In the genomic region with DNA sequence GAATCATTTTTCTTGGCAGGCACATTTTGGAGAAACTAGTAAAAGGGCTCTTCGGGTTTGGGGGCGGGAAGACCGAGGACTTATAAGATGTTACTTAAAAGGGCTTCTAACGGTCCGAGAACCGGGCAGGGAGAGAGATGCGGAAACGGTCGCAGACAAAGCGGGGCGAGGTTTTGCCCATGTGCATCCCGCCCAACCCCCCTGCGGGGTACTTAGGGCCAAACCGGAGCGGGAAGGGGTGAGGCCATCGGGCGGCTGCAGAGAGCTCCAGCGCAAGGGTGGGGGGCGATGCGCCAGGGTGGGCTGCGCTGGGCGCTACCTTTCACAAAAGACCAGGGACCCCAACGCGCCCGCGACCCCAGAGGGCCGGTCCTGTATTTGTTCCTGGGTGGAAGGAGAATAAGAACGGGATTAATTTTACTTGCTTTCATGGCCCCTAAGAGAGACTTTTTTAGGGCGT, we compare ENCODE assay signal across 1 cellular context.
TF ChIP-seq lines count a peak whose summit lies in the region.

No MANE protein-coding gene starts in this region.

TF ChIP-seq in HepG2, 621 proteins besides CTCF, POLR2A, EP300 and RAD21 (continued from another document and continues in another):
- TF ChIP-seq, protein P1, sequence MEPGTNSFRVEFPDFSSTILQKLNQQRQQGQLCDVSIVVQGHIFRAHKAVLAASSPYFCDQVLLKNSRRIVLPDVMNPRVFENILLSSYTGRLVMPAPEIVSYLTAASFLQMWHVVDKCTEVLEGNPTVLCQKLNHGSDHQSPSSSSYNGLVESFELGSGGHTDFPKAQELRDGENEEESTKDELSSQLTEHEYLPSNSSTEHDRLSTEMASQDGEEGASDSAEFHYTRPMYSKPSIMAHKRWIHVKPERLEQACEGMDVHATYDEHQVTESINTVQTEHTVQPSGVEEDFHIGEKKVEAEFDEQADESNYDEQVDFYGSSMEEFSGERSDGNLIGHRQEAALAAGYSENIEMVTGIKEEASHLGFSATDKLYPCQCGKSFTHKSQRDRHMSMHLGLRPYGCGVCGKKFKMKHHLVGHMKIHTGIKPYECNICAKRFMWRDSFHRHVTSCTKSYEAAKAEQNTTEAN (CRISPR knock-in tag; conservative IDR thresholded peaks at IDR 0.05), result 0 out of 2 replicates have a peak, but pooled peaks have one; percentile 25
- TF ChIP-seq HNRNPL (IDR thresholded peaks at IDR 0.05; ENCODE audit: low read depth, low read length) (peak; percentile 61; the same call in 1 of the 2 replicates), ZNF878 (CRISPR knock-in tag; IDR thresholded peaks at IDR 0.05) (no peak), ZFX (CRISPR knock-in tag; IDR thresholded peaks at IDR 0.05; ENCODE audit: low read depth) (0 out of 2 replicates have a peak, but pooled peaks have one; percentile 3), RBM22 (optimal IDR thresholded peaks at IDR 0.05; ENCODE audit: low read length) (no peak), AGO2 (optimal IDR thresholded peaks at IDR 0.05; ENCODE audit: low read depth, low read length) (peak; percentile 50), CHCHD3 (CRISPR knock-in tag; IDR thresholded peaks at IDR 0.05) (no peak), RFX1 (IDR thresholded peaks at IDR 0.05) (no peak), MIXL1 (CRISPR knock-in tag; IDR thresholded peaks at IDR 0.05) (no peak), IKZF4 (CRISPR knock-in tag; IDR thresholded peaks at IDR 0.05; ENCODE audit: borderline replicate concordance, low read depth, not compliant biosample characterization) (no peak), ZNF607 (CRISPR knock-in tag; IDR thresholded peaks at IDR 0.05; ENCODE audit: borderline replicate concordance) (peak; percentile 53; the same call in 1 of the 2 replicates), CEBPG (CRISPR knock-in tag; IDR thresholded peaks at IDR 0.05) (no peak), ZNF7 (CRISPR knock-in tag; IDR thresholded peaks at IDR 0.05) (no peak), ELF3 (CRISPR knock-in tag; IDR thresholded peaks at IDR 0.05) (no peak), IRF2 (CRISPR knock-in tag; IDR thresholded peaks at IDR 0.05) (no peak), AKAP8 (CRISPR knock-in tag; IDR thresholded peaks at IDR 0.05) (no peak), HOXA5 (CRISPR knock-in tag; IDR thresholded peaks at IDR 0.05) (no peak), ZC3H4 (CRISPR knock-in tag; IDR thresholded peaks at IDR 0.05; ENCODE audit: borderline replicate concordance) (peak; percentile 56; the same call in 1 of the 2 replicates), ZBTB38 (CRISPR knock-in tag; IDR thresholded peaks at IDR 0.05) (no peak), NCOA5 (CRISPR knock-in tag; IDR thresholded peaks at IDR 0.05) (no peak), SRSF4 (IDR thresholded peaks at IDR 0.05; ENCODE audit: low read depth, low read length, poor library complexity, severe bottlenecking) (no peak), RBFOX2 (IDR thresholded peaks at IDR 0.05; ENCODE audit: low read depth, low read length) (no peak), TBX2 (CRISPR knock-in tag; IDR thresholded peaks at IDR 0.05; ENCODE audit: borderline replicate concordance) (no peak), BHLHE40 (IDR thresholded peaks at IDR 0.05; ENCODE audit: low read length) (no peak), HOXA9 (CRISPR knock-in tag; IDR thresholded peaks at IDR 0.05; ENCODE audit: borderline replicate concordance) (0 out of 2 replicates have a peak, but pooled peaks have one; percentile 75), HOXA7 (CRISPR knock-in tag; IDR thresholded peaks at IDR 0.05) (no peak), MZF1 (CRISPR knock-in tag; IDR thresholded peaks at IDR 0.05; ENCODE audit: borderline replicate concordance) (no peak), ZNF709 (CRISPR knock-in tag; IDR thresholded peaks at IDR 0.05) (no peak), BORCS8-MEF2B (CRISPR knock-in tag; IDR thresholded peaks at IDR 0.05) (no peak), HOXD1 (CRISPR knock-in tag; IDR thresholded peaks at IDR 0.05) (no peak), RARG (CRISPR knock-in tag; IDR thresholded peaks at IDR 0.05; ENCODE audit: low read depth) (no peak), ZNF788 (CRISPR knock-in tag; IDR thresholded peaks at IDR 0.05; ENCODE audit: borderline replicate concordance) (no peak), ZNF10 (CRISPR knock-in tag; IDR thresholded peaks at IDR 0.05; ENCODE audit: borderline replicate concordance, low read depth) (no peak), AHR (CRISPR knock-in tag; IDR thresholded peaks at IDR 0.05) (no peak), PHF21A (CRISPR knock-in tag; IDR thresholded peaks at IDR 0.05) (peak; percentile 57), ZNF33B (CRISPR knock-in tag; IDR thresholded peaks at IDR 0.05) (no peak), SAFB2 (CRISPR knock-in tag; IDR thresholded peaks at IDR 0.05; ENCODE audit: borderline replicate concordance, low read depth) (no peak)
- TF ChIP-seq, protein P2, sequence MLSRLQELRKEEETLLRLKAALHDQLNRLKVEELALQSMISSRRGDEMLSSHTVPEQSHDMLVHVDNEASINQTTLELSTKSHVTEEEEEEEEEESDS (CRISPR knock-in tag; IDR thresholded peaks at IDR 0.05; ENCODE audit: borderline replicate concordance), result no peak
- TF ChIP-seq, protein P3, sequence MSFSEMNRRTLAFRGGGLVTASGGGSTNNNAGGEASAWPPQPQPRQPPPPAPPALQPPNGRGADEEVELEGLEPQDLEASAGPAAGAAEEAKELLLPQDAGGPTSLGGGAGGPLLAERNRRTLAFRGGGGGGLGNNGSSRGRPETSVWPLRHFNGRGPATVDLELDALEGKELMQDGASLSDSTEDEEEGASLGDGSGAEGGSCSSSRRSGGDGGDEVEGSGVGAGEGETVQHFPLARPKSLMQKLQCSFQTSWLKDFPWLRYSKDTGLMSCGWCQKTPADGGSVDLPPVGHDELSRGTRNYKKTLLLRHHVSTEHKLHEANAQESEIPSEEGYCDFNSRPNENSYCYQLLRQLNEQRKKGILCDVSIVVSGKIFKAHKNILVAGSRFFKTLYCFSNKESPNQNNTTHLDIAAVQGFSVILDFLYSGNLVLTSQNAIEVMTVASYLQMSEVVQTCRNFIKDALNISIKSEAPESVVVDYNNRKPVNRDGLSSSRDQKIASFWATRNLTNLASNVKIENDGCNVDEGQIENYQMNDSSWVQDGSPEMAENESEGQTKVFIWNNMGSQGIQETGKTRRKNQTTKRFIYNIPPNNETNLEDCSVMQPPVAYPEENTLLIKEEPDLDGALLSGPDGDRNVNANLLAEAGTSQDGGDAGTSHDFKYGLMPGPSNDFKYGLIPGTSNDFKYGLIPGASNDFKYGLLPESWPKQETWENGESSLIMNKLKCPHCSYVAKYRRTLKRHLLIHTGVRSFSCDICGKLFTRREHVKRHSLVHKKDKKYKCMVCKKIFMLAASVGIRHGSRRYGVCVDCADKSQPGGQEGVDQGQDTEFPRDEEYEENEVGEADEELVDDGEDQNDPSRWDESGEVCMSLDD (CRISPR knock-in tag; IDR thresholded peaks at IDR 0.05; ENCODE audit: borderline replicate concordance), result no peak
- TF ChIP-seq, protein P4, sequence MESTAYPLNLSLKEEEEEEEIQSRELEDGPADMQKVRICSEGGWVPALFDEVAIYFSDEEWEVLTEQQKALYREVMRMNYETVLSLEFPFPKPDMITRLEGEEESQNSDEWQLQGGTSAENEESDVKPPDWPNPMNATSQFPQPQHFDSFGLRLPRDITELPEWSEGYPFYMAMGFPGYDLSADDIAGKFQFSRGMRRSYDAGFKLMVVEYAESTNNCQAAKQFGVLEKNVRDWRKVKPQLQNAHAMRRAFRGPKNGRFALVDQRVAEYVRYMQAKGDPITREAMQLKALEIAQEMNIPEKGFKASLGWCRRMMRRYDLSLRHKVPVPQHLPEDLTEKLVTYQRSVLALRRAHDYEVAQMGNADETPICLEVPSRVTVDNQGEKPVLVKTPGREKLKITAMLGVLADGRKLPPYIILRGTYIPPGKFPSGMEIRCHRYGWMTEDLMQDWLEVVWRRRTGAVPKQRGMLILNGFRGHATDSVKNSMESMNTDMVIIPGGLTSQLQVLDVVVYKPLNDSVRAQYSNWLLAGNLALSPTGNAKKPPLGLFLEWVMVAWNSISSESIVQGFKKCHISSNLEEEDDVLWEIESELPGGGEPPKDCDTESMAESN (CRISPR knock-in tag; conservative IDR thresholded peaks at IDR 0.05), result no peak
- TF ChIP-seq, protein P5, sequence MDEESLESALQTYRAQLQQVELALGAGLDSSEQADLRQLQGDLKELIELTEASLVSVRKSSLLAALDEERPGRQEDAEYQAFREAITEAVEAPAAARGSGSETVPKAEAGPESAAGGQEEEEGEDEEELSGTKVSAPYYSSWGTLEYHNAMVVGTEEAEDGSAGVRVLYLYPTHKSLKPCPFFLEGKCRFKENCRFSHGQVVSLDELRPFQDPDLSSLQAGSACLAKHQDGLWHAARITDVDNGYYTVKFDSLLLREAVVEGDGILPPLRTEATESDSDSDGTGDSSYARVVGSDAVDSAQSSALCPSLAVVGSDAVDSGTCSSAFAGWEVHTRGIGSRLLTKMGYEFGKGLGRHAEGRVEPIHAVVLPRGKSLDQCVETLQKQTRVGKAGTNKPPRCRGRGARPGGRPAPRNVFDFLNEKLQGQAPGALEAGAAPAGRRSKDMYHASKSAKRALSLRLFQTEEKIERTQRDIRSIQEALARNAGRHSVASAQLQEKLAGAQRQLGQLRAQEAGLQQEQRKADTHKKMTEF (CRISPR knock-in tag; IDR thresholded peaks at IDR 0.05), result no peak
- TF ChIP-seq, protein P6, sequence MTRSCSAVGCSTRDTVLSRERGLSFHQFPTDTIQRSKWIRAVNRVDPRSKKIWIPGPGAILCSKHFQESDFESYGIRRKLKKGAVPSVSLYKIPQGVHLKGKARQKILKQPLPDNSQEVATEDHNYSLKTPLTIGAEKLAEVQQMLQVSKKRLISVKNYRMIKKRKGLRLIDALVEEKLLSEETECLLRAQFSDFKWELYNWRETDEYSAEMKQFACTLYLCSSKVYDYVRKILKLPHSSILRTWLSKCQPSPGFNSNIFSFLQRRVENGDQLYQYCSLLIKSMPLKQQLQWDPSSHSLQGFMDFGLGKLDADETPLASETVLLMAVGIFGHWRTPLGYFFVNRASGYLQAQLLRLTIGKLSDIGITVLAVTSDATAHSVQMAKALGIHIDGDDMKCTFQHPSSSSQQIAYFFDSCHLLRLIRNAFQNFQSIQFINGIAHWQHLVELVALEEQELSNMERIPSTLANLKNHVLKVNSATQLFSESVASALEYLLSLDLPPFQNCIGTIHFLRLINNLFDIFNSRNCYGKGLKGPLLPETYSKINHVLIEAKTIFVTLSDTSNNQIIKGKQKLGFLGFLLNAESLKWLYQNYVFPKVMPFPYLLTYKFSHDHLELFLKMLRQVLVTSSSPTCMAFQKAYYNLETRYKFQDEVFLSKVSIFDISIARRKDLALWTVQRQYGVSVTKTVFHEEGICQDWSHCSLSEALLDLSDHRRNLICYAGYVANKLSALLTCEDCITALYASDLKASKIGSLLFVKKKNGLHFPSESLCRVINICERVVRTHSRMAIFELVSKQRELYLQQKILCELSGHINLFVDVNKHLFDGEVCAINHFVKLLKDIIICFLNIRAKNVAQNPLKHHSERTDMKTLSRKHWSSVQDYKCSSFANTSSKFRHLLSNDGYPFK (CRISPR knock-in tag; IDR thresholded peaks at IDR 0.05; ENCODE audit: borderline replicate concordance), result no peak
- TF ChIP-seq, protein P7, sequence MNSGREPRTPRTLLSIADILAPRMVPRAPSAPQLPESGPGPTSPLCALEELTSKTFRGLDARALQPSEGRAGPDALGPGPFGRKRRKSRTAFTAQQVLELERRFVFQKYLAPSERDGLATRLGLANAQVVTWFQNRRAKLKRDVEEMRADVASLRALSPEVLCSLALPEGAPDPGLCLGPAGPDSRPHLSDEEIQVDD (CRISPR knock-in tag; IDR thresholded peaks at IDR 0.05; ENCODE audit: borderline replicate concordance), result 0 out of 2 replicates have a peak, but pooled peaks have one; percentile 46
- TF ChIP-seq, protein P8, sequence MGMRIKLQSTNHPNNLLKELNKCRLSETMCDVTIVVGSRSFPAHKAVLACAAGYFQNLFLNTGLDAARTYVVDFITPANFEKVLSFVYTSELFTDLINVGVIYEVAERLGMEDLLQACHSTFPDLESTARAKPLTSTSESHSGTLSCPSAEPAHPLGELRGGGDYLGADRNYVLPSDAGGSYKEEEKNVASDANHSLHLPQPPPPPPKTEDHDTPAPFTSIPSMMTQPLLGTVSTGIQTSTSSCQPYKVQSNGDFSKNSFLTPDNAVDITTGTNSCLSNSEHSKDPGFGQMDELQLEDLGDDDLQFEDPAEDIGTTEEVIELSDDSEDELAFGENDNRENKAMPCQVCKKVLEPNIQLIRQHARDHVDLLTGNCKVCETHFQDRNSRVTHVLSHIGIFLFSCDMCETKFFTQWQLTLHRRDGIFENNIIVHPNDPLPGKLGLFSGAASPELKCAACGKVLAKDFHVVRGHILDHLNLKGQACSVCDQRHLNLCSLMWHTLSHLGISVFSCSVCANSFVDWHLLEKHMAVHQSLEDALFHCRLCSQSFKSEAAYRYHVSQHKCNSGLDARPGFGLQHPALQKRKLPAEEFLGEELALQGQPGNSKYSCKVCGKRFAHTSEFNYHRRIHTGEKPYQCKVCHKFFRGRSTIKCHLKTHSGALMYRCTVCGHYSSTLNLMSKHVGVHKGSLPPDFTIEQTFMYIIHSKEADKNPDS (CRISPR knock-in tag; IDR thresholded peaks at IDR 0.05), result no peak
- TF ChIP-seq, protein P9, sequence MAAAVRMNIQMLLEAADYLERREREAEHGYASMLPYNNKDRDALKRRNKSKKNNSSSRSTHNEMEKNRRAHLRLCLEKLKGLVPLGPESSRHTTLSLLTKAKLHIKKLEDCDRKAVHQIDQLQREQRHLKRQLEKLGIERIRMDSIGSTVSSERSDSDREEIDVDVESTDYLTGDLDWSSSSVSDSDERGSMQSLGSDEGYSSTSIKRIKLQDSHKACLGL (CRISPR knock-in tag; IDR thresholded peaks at IDR 0.05), result no peak
- TF ChIP-seq, protein P10, sequence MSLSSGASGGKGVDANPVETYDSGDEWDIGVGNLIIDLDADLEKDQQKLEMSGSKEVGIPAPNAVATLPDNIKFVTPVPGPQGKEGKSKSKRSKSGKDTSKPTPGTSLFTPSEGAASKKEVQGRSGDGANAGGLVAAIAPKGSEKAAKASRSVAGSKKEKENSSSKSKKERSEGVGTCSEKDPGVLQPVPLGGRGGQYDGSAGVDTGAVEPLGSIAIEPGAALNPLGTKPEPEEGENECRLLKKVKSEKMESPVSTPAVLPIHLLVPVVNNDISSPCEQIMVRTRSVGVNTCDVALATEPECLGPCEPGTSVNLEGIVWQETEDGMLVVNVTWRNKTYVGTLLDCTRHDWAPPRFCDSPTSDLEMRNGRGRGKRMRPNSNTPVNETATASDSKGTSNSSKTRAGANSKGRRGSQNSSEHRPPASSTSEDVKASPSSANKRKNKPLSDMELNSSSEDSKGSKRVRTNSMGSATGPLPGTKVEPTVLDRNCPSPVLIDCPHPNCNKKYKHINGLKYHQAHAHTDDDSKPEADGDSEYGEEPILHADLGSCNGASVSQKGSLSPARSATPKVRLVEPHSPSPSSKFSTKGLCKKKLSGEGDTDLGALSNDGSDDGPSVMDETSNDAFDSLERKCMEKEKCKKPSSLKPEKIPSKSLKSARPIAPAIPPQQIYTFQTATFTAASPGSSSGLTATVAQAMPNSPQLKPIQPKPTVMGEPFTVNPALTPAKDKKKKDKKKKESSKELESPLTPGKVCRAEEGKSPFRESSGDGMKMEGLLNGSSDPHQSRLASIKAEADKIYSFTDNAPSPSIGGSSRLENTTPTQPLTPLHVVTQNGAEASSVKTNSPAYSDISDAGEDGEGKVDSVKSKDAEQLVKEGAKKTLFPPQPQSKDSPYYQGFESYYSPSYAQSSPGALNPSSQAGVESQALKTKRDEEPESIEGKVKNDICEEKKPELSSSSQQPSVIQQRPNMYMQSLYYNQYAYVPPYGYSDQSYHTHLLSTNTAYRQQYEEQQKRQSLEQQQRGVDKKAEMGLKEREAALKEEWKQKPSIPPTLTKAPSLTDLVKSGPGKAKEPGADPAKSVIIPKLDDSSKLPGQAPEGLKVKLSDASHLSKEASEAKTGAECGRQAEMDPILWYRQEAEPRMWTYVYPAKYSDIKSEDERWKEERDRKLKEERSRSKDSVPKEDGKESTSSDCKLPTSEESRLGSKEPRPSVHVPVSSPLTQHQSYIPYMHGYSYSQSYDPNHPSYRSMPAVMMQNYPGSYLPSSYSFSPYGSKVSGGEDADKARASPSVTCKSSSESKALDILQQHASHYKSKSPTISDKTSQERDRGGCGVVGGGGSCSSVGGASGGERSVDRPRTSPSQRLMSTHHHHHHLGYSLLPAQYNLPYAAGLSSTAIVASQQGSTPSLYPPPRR (CRISPR knock-in tag; IDR thresholded peaks at IDR 0.05; ENCODE audit: borderline replicate concordance), result no peak; the same call in 1 of the 2 replicates
